ENCODE assay signal across 18 cellular contexts in genomic region chr20:25353754-25354705, GRCh38. TPM values are rescaled to one million over a fixed set of nuclear protein-coding genes. Genes with fewer than 3 reads are reported as not detected.
A peak's percentile ranks its signal among the peaks of the same experiment; 100 is the strongest.
DNase-seq lines count a peak whose midpoint lies in the region; ATAC-seq and TF ChIP-seq lines count a peak whose summit lies in the region.
"Had no signal": no experiment of that assay in that cellular context is flagged by ENCODE, and none has a peak within 500 bp of the region (broad histone marks: within the 10 kb centered on the region; RNA-seq: fewer than 3 reads in every experiment).

No MANE protein-coding gene starts in this region.

- no peaks in the 10 kb centered on the region for H3K9me3 ChIP-seq in mammary epithelial cell (replicated peaks; ENCODE audit: insufficient read depth, low read length)
- no peaks in the 10 kb centered on the region for H3K9me3 ChIP-seq in breast epithelium
- no peaks in the 10 kb centered on the region for H3K9me3 ChIP-seq in body of pancreas
- H3K9me3 ChIP-seq: ovary, stomach had no signal

- no peaks in the 10 kb centered on the region for H3K79me2 ChIP-seq in mammary epithelial cell (ENCODE audit: insufficient read depth, low read length)

- no peak overlapping the region for H2AFZ ChIP-seq in mammary epithelial cell (ENCODE audit: low read depth, low read length)

- H4K20me1 ChIP-seq in mammary epithelial cell (ENCODE audit: insufficient read depth, low read length) = no peaks in the 10 kb centered on the region

- TF ChIP-seq POLR2A in breast epithelium (IDR thresholded peaks at IDR 0.05) (no peak), body of pancreas (IDR thresholded peaks at IDR 0.05) (peak in 2 of 3 donors; percentile 15 to 29)

- H3K27ac ChIP-seq in mammary epithelial cell (ENCODE audit: insufficient read depth, low read depth, low read length) = no peak overlapping the region
- no peak overlapping the region for H3K27ac ChIP-seq in breast epithelium
- H3K27ac ChIP-seq in body of pancreas = peak overlapping the region; percentile 78 to 86 (median 82)
- peak overlapping the region; percentile 75 for H3K27ac ChIP-seq in temporal lobe (ENCODE audit: low read depth, low read length)
- H3K27ac ChIP-seq: ovary had no signal

- intact Hi-C loops in mammary epithelial cell (cut with micrococcal nuclease) = no loop called here
- intact Hi-C loops in breast epithelium (cut with DNase I; ENCODE audit: low total_unique reads) = no loop called here
- intact Hi-C loops in body of pancreas (cut with DNase I) = no loop called here

- TF ChIP-seq CTCF in mammary epithelial cell (conservative IDR thresholded peaks at IDR 0.05 in 1 of 2, IDR thresholded peaks at IDR 0.05 in 1 of 2; ENCODE audit: extremely low read depth in 1 of 2, insufficient read depth in 1 of 2, low read depth in 1 of 2, low read length in 2 of 2) = no peak
- TF ChIP-seq CTCF in breast epithelium (IDR thresholded peaks at IDR 0.05) = no peak
- TF ChIP-seq CTCF in body of pancreas (IDR thresholded peaks at IDR 0.05) = peak in 1 of 7 experiments; percentile 15

- dilution Hi-C loops in mammary epithelial cell (cut with HindIII; ENCODE audit: low sequenced_read_pairs) = no loop called here

- CTCF ChIA-PET in mammary epithelial cell (lab: Charles Lee; ENCODE audit: low non-redundant PET) = no interaction called here

- no peaks in the 10 kb centered on the region for H3K4me1 ChIP-seq in mammary epithelial cell (ENCODE audit: insufficient read depth, low read length)
- H3K4me1 ChIP-seq in breast epithelium = no peaks in the 10 kb centered on the region
- peaks cover 72% of the 10 kb centered on the region for H3K4me1 ChIP-seq in body of pancreas

- DNase-seq in mammary epithelial cell (peak; percentile 33), breast epithelium (ENCODE audit: low spot score in 2 of 2) (no peak), body of pancreas (peak in 3 of 4 donors; percentile 55 to 59 (median 57)), medulla oblongata (ENCODE audit: extremely low spot score) (peak; percentile 48)
- DNase-seq: 8988T; DND-41; effector memory CD4-positive, alpha-beta T cell; foreskin fibroblast; Karpas-422; midbrain; NCI-H1436 treated with DMSO at 0.1 percent for 48 hours; ovary; stomach had no signal

- H3K36me3 ChIP-seq in mammary epithelial cell (ENCODE audit: insufficient read depth, low read length) = no peaks in the 10 kb centered on the region
- H3K36me3 ChIP-seq in breast epithelium = no peaks in the 10 kb centered on the region
- H3K36me3 ChIP-seq in body of pancreas (replicated peaks in 1 of 2; ENCODE audit: insufficient read depth in 1 of 2, low read depth in 2 of 2) = no peaks in the 10 kb centered on the region
- H3K36me3 ChIP-seq: ovary, stomach had no signal

- H3K27me3 ChIP-seq in mammary epithelial cell (ENCODE audit: insufficient read depth, low read length) = no peaks in the 10 kb centered on the region
- H3K27me3 ChIP-seq in breast epithelium = no peaks in the 10 kb centered on the region
- no peaks in the 10 kb centered on the region for H3K27me3 ChIP-seq in body of pancreas
- H3K27me3 ChIP-seq: ovary, stomach had no signal

- no TSS peak for BruUV-seq in mammary epithelial cell (replicated peaks; lab: Mats Ljungman, UMichigan)

- WGBS in mammary epithelial cell (ENCODE audit: low coverage, missing lambda C conversion rate) = 47% methylated on average over 15 of the region's 15 CpGs
- 27 to 33% methylated on average over 10 to 15 of the region's 15 CpGs for WGBS in body of pancreas, 2 donors

- no peak overlapping the region for H3K9ac ChIP-seq in mammary epithelial cell (ENCODE audit: insufficient read depth, low read length)

- H3K4me3 ChIP-seq in mammary epithelial cell (replicated peaks in 1 of 3; ENCODE audit: insufficient read depth in 1 of 3, low read depth in 2 of 3, low read length in 3 of 3) (no peak overlapping the region), breast epithelium (no peak overlapping the region), body of pancreas (no peak overlapping the region)
- H3K4me3 ChIP-seq: ovary, stomach had no signal

- in situ Hi-C loops in mammary epithelial cell (cut with MboI; ENCODE audit: low sequenced_read_pairs in 2 of 2) = loop anchor here in 1 of 2 donors (10.0 to 25.0 kb wide), 2 partner anchors 71 to 867 kb away; no protein-coding TSS in a partner anchor

- ATAC-seq in body of pancreas = peak; percentile 77
- ATAC-seq in GM18502 (IDR thresholded peaks at IDR 0.05; ENCODE audit: poor library complexity, unreplicated experiment) = no peak
- ATAC-seq in GM19467 (IDR thresholded peaks at IDR 0.05; ENCODE audit: unreplicated experiment) = no peak
- ATAC-seq in HG02884 (IDR thresholded peaks at IDR 0.05; ENCODE audit: unreplicated experiment) = no peak
- ATAC-seq: HCT116 had no signal

- H3K4me2 ChIP-seq in mammary epithelial cell (ENCODE audit: insufficient read depth, low read depth, low read length) = no peak overlapping the region

RNA-seq across cellular contexts. Expression of gene ABHD12, which starts 36.6 kb away (rescaled TPM):
- 10 to 100 TPM; 21.2 to 21.6 TPM for total RNA-seq in mammary epithelial cell
- 16.8 TPM for polyA plus RNA-seq in mammary epithelial cell
- polyA minus RNA-seq in mammary epithelial cell = 46.9 TPM
- total RNA-seq in breast epithelium = 10 to 100 TPM; 26.9 to 67.7 (median 53.4) TPM
- 100 to 1,000 TPM in 1 of 2 donors, 10 to 100 TPM in 1; 74.7 to 106 TPM for total RNA-seq in body of pancreas
- 25.1 TPM for total RNA-seq in temporal lobe

RNA-seq across cellular contexts. Expression of gene GINS1, which starts 53.4 kb away (rescaled TPM):
- total RNA-seq in mammary epithelial cell (10 to 100 TPM in 1 of 2 donors, 1 to 10 TPM in 1; 5.7 to 16.8 TPM), breast epithelium (under 1 TPM; 0.32 to 0.73 (median 0.33) TPM), body of pancreas (under 1 TPM; 0.78 to 0.99 TPM), temporal lobe (6.4 TPM)
- polyA plus RNA-seq in mammary epithelial cell = 13.0 TPM
- polyA minus RNA-seq in mammary epithelial cell = 39.0 TPM

Comparison
In these comparisons a context has a peak if more than half of its experiments do, and no peak if none do; other contexts are left out.
1. DNase-seq: peak in mammary epithelial cell (single experiment), body of pancreas (3 of 4) and medulla oblongata (single experiment); none in breast epithelium (0 of 2).
2. H3K27ac ChIP-seq: peak in body of pancreas (4 of 4) and temporal lobe (single experiment); none in mammary epithelial cell (single experiment) and breast epithelium (0 of 2).